20 cellular contexts compared by ENCODE assay signal in genomic region chr10:34033067-34033466, GRCh38.
DNase-seq lines count a peak whose midpoint lies in the region; ATAC-seq, FAIRE-seq and TF ChIP-seq lines count a peak whose summit lies in the region.
"Had no signal": no experiment of that assay in that cellular context is flagged by ENCODE, and none has a peak within 500 bp of the region (broad histone marks: within the 10 kb centered on the region; RNA-seq: fewer than 3 reads in every experiment).

No MANE protein-coding gene starts in this region.

- WGBS in mammary epithelial cell (ENCODE audit: low coverage, missing lambda C conversion rate) = 43% methylated on average over 4 of the region's 5 CpGs

- no peaks in the 10 kb centered on the region for H3K9me3 ChIP-seq in HCT116 (ENCODE audit: control insufficient read depth in 1 of 2, insufficient read depth in 1 of 2, low read depth in 1 of 2, low read length in 2 of 2)
- H3K9me3 ChIP-seq in PC-3 (ENCODE audit: low read length) = no peaks in the 10 kb centered on the region
- no peaks in the 10 kb centered on the region for H3K9me3 ChIP-seq in mammary epithelial cell (replicated peaks; ENCODE audit: insufficient read depth, low read length)
- H3K9me3 ChIP-seq in kidney (ENCODE audit: control insufficient read depth in 1 of 2, low read length in 2 of 2) = no peaks in the 10 kb centered on the region
- no peaks in the 10 kb centered on the region for H3K9me3 ChIP-seq in CD8-positive, alpha-beta memory T cell (ENCODE audit: low read length)
- H3K9me3 ChIP-seq: BE2C, HAP-1 had no signal

- no peak overlapping the region for H3K4me3 Mint-ChIP-seq in CD8-positive, alpha-beta memory T cell
- H3K4me3 Mint-ChIP-seq: CD4-positive, CD25-positive, alpha-beta regulatory T cell had no signal

- in situ Hi-C loops in mammary epithelial cell (cut with MboI; ENCODE audit: low sequenced_read_pairs in 2 of 2) = no loop called here

- peaks cover 0 to 4% (median 0%) of the 10 kb centered on the region in 5 donors for H3K9me3 Mint-ChIP-seq in CD8-positive, alpha-beta memory T cell

- H3K79me2 ChIP-seq in HCT116 (ENCODE audit: insufficient read depth, low read length) (no peaks in the 10 kb centered on the region), PC-3 (ENCODE audit: low read length) (no peaks in the 10 kb centered on the region), mammary epithelial cell (ENCODE audit: insufficient read depth, low read length) (no peaks in the 10 kb centered on the region)

- H3K4me2 ChIP-seq in HCT116 (ENCODE audit: low read length) (no peak overlapping the region), PC-3 (ENCODE audit: low read length) (no peak overlapping the region), mammary epithelial cell (ENCODE audit: insufficient read depth, low read depth, low read length) (no peak overlapping the region)

- ATAC-seq in HCT116 (no peak), PC-3 (no peak)

- no peak for TF ChIP-seq RAD21 in HCT116 (IDR thresholded peaks at IDR 0.05; ENCODE audit: low read depth)

- H3K9me2 ChIP-seq in HCT116 (ENCODE audit: insufficient read depth) = no peaks in the 10 kb centered on the region
- no peaks in the 10 kb centered on the region for H3K9me2 ChIP-seq in PC-3 (replicated peaks; ENCODE audit: low read length)

- intact Hi-C loops in HCT116 (cut with micrococcal nuclease) (no loop called here), PC-3 (cut with micrococcal nuclease) (no loop called here), mammary epithelial cell (cut with micrococcal nuclease) (no loop called here), kidney (cut with DNase I) (no loop called here)

- H3K4me3 ChIP-seq in HCT116 (replicated peaks in 1 of 2; ENCODE audit: low read depth in 1 of 2, low read length in 2 of 2) (no peak overlapping the region), PC-3 (ENCODE audit: low read length) (no peak overlapping the region), mammary epithelial cell (replicated peaks in 1 of 3; ENCODE audit: insufficient read depth in 1 of 3, low read depth in 2 of 3, low read length in 3 of 3) (no peak overlapping the region), kidney (ENCODE audit: low read length in 2 of 2) (no peak overlapping the region)
- H3K4me3 ChIP-seq in CD8-positive, alpha-beta memory T cell (ENCODE audit: low read length) = no peak overlapping the region
- H3K4me3 ChIP-seq: HAP-1 had no signal

- H3K4me1 ChIP-seq in HCT116 (ENCODE audit: control insufficient read depth in 1 of 2, insufficient read depth in 2 of 2, low read length in 2 of 2) (no peaks in the 10 kb centered on the region), PC-3 (ENCODE audit: insufficient read depth, low read length) (peaks cover 11% of the 10 kb centered on the region), mammary epithelial cell (ENCODE audit: insufficient read depth, low read length) (peaks cover 5% of the 10 kb centered on the region), kidney (ENCODE audit: control insufficient read depth in 1 of 2, insufficient read depth in 1 of 2, low read depth in 1 of 2, low read length in 2 of 2) (no peaks in the 10 kb centered on the region)
- no peaks in the 10 kb centered on the region for H3K4me1 ChIP-seq in CD8-positive, alpha-beta memory T cell (ENCODE audit: insufficient read depth, low read length)
- H3K4me1 ChIP-seq: BE2C, Caco-2, HAP-1 had no signal

- H3K27me3 ChIP-seq in HCT116 (ENCODE audit: insufficient read depth, low read length) = no peaks in the 10 kb centered on the region
- H3K27me3 ChIP-seq in PC-3 (ENCODE audit: low read length) = no peaks in the 10 kb centered on the region
- no peaks in the 10 kb centered on the region for H3K27me3 ChIP-seq in mammary epithelial cell (ENCODE audit: insufficient read depth, low read length)
- H3K27me3 ChIP-seq in CD8-positive, alpha-beta memory T cell (ENCODE audit: insufficient read depth, low read length, poor library complexity, severe bottlenecking) = no peaks in the 10 kb centered on the region
- H3K27me3 ChIP-seq: BE2C had no signal

- H4K20me1 ChIP-seq in HCT116 (ENCODE audit: insufficient read depth) = no peaks in the 10 kb centered on the region
- H4K20me1 ChIP-seq in PC-3 (ENCODE audit: low read length) = no peaks in the 10 kb centered on the region
- H4K20me1 ChIP-seq in mammary epithelial cell (ENCODE audit: insufficient read depth, low read length) = no peaks in the 10 kb centered on the region

- POLR2A ChIA-PET in HCT116 (lab: Charles Lee) (no interaction called here), PC-3 (lab: Charles Lee; ENCODE audit: unreplicated experiment) (no interaction called here)
- POLR2A ChIA-PET in CD8-positive, alpha-beta memory T cell (lab: Charles Lee) = no interaction called here

- no peak for TF ChIP-seq POLR2A in HCT116 (IDR thresholded peaks at IDR 0.05; ENCODE audit: borderline replicate concordance, extremely low read depth, insufficient read depth, insufficient read length)

- no peak overlapping the region for H3K27ac Mint-ChIP-seq in CD8-positive, alpha-beta memory T cell
- H3K27ac Mint-ChIP-seq: CD4-positive, CD25-positive, alpha-beta regulatory T cell had no signal

- RAD21 ChIA-PET in HCT116 (lab: Charles Lee; ENCODE audit: low non-redundant PET in 1 of 2, low total read pairs in 2 of 2, uncharacterized antibody in 2 of 2, unreplicated experiment in 2 of 2) = no interaction called here

- CTCF ChIA-PET in HCT116 (lab: Charles Lee) = no interaction called here
- CTCF ChIA-PET in PC-3 (lab: Charles Lee) = no interaction called here
- CTCF ChIA-PET in mammary epithelial cell (lab: Charles Lee; ENCODE audit: low non-redundant PET) = no interaction called here
- CTCF ChIA-PET in CD8-positive, alpha-beta memory T cell (lab: Charles Lee) = no interaction called here

- DNase-seq in HCT116 (ENCODE audit: low read depth, low spot score) = no peak
- peak; percentile 73 for DNase-seq in HT1080 (ENCODE audit: low read depth)
- peak; percentile 52 for DNase-seq in PC-3
- DNase-seq in mammary epithelial cell = peak; percentile 58
- no peak for DNase-seq in foreskin melanocyte
- no peak for DNase-seq in kidney
- DNase-seq in activated T-cell treated with anti-CD3 and anti-CD28 coated beads for 4 hours = no peak
- DNase-seq in CD8-positive, alpha-beta memory T cell = no peak
- DNase-seq: ACHN; BE2C; C1 segment of cervical spinal cord; Caco-2; CD4-positive, CD25-positive, alpha-beta regulatory T cell; GDM1 had no signal

- BruUV-seq in HCT116 (replicated peaks; lab: Mats Ljungman, UMichigan) = no TSS peak
- BruUV-seq in PC-3 (replicated peaks; lab: Mats Ljungman, UMichigan) = no TSS peak
- no TSS peak for BruUV-seq in mammary epithelial cell (replicated peaks; lab: Mats Ljungman, UMichigan)

- no peaks in the 10 kb centered on the region for H3K4me1 Mint-ChIP-seq in CD8-positive, alpha-beta memory T cell
- H3K4me1 Mint-ChIP-seq: CD4-positive, CD25-positive, alpha-beta regulatory T cell had no signal

- no peak overlapping the region for H3K9ac ChIP-seq in HCT116 (ENCODE audit: low read length)
- H3K9ac ChIP-seq in PC-3 (ENCODE audit: low read length) = no peak overlapping the region
- no peak overlapping the region for H3K9ac ChIP-seq in mammary epithelial cell (ENCODE audit: insufficient read depth, low read length)
- H3K9ac ChIP-seq in kidney (ENCODE audit: low read length in 2 of 2) = no peak overlapping the region

- no peaks in the 10 kb centered on the region for H3K27me3 Mint-ChIP-seq in CD8-positive, alpha-beta memory T cell
- H3K27me3 Mint-ChIP-seq: CD4-positive, CD25-positive, alpha-beta regulatory T cell had no signal

- H3K36me3 ChIP-seq in HCT116 (ENCODE audit: control insufficient read depth in 1 of 2, insufficient read depth in 2 of 2, low read length in 2 of 2) (no peaks in the 10 kb centered on the region), PC-3 (ENCODE audit: low read depth, low read length) (no peaks in the 10 kb centered on the region), mammary epithelial cell (ENCODE audit: insufficient read depth, low read length) (no peaks in the 10 kb centered on the region), kidney (ENCODE audit: control insufficient read depth in 1 of 2, insufficient read depth in 2 of 2, low read length in 2 of 2) (no peaks in the 10 kb centered on the region)
- no peaks in the 10 kb centered on the region for H3K36me3 ChIP-seq in CD8-positive, alpha-beta memory T cell (ENCODE audit: insufficient read depth, low read length)
- H3K36me3 ChIP-seq: BE2C, HAP-1 had no signal

- dilution Hi-C loops in mammary epithelial cell (cut with HindIII; ENCODE audit: low sequenced_read_pairs) = no loop called here

- no peak for TF ChIP-seq CTCF in HCT116 (IDR thresholded peaks at IDR 0.05 in 2 of 3, conservative IDR thresholded peaks at IDR 0.05 in 1 of 3; ENCODE audit: borderline replicate concordance in 1 of 3, insufficient read depth in 1 of 3, low read depth in 2 of 3, low read length in 2 of 3)
- TF ChIP-seq CTCF in PC-3 (conservative IDR thresholded peaks at IDR 0.05; ENCODE audit: low read depth, low read length) = no peak
- no peak for TF ChIP-seq CTCF in mammary epithelial cell (conservative IDR thresholded peaks at IDR 0.05 in 1 of 2, IDR thresholded peaks at IDR 0.05 in 1 of 2; ENCODE audit: extremely low read depth in 1 of 2, insufficient read depth in 1 of 2, low read depth in 1 of 2, low read length in 2 of 2)
- TF ChIP-seq CTCF in kidney (IDR thresholded peaks at IDR 0.05; ENCODE audit: borderline replicate concordance, extremely low read depth, insufficient read depth) = no peak

- no peaks in the 10 kb centered on the region for H3K36me3 Mint-ChIP-seq in CD8-positive, alpha-beta memory T cell
- H3K36me3 Mint-ChIP-seq: CD4-positive, CD25-positive, alpha-beta regulatory T cell had no signal

- H2AFZ ChIP-seq in HCT116 (ENCODE audit: low read depth, low read length, poor library complexity, severe bottlenecking) (no peak overlapping the region), PC-3 (ENCODE audit: low read length) (no peak overlapping the region), mammary epithelial cell (ENCODE audit: low read depth, low read length) (no peak overlapping the region)

- H3K27ac ChIP-seq in HCT116 (ENCODE audit: low read depth, low read length) (no peak overlapping the region), PC-3 (ENCODE audit: low read length) (no peak overlapping the region), mammary epithelial cell (ENCODE audit: insufficient read depth, low read depth, low read length) (no peak overlapping the region), kidney (ENCODE audit: low read depth in 2 of 2, low read length in 2 of 2) (no peak overlapping the region)
- H3K27ac ChIP-seq in CD8-positive, alpha-beta memory T cell (ENCODE audit: low read depth, low read length) = no peak overlapping the region

- no peak for FAIRE-seq in kidney (lab: Jason Lieb, UNC)
- FAIRE-seq: A204.1, D721Med, GM19239, H1, HTR-8/SVneo had no signal

- no peaks in the 10 kb centered on the region for H3F3A ChIP-seq in PC-3 (ENCODE audit: low read length, unreplicated experiment)

TF ChIP-seq in HCT116, 20 proteins besides CTCF, POLR2A, EP300 and RAD21 (continues in another document):
- TF ChIP-seq SRF (IDR thresholded peaks at IDR 0.05; ENCODE audit: low read depth) = no peak

Comparison
In these comparisons a context has a peak if more than half of its experiments do, and no peak if none do; other contexts are left out.
1. DNase-seq: peak in HT1080 (single experiment), PC-3 (single experiment) and mammary epithelial cell (single experiment); none in HCT116 (single experiment), foreskin melanocyte (single experiment), kidney (single experiment), activated T-cell treated with anti-CD3 and anti-CD28 coated beads for 4 hours (single experiment) and CD8-positive, alpha-beta memory T cell (0 of 5).